ENCODE assay signal across 18 cellular contexts in genomic region chr2:101679801-101680487, GRCh38. TPM values are rescaled to one million over a fixed set of nuclear protein-coding genes. Genes with fewer than 3 reads are reported as not detected.
DNase-seq lines count a peak whose midpoint lies in the region; ATAC-seq and TF ChIP-seq lines count a peak whose summit lies in the region.
"Had no signal": no experiment of that assay in that cellular context is flagged by ENCODE, and none has a peak within 500 bp of the region (broad histone marks: within the 10 kb centered on the region; RNA-seq: fewer than 3 reads in every experiment).

No MANE protein-coding gene starts in this region.

- no CpG with 5 or more reads among the region's 5 CpGs for WGBS in IMR-90 (ENCODE audit: extremely low coverage in 2 of 2, insufficient read length in 1 of 2), 2 experiments
- 98% methylated on average over 5 of the region's 5 CpGs for WGBS in esophagus muscularis mucosa

- no peak overlapping the region for H2BK15ac ChIP-seq in IMR-90 (ENCODE audit: low read depth, low read length)

- H3K36me3 ChIP-seq in IMR-90 (ENCODE audit: control insufficient read depth, insufficient read depth, low read length) (no peaks in the 10 kb centered on the region), esophagus muscularis mucosa (no peaks in the 10 kb centered on the region), osteoblast (ENCODE audit: insufficient read depth, low read length) (no peaks in the 10 kb centered on the region), A673 (ENCODE audit: insufficient read depth, low read length, poor library complexity, severe bottlenecking) (no peaks in the 10 kb centered on the region), MM.1S (replicated peaks; ENCODE audit: insufficient read depth, low read length) (no peaks in the 10 kb centered on the region)
- H3K36me3 ChIP-seq: BE2C had no signal

- H2AK9ac ChIP-seq in IMR-90 (replicated peaks; ENCODE audit: low read depth, low read length, poor library complexity) = no peak overlapping the region

- no peak for TF ChIP-seq POLR2A in IMR-90 (IDR thresholded peaks at IDR 0.05; ENCODE audit: low read depth, low read length)
- no peak for TF ChIP-seq POLR2A in esophagus muscularis mucosa (IDR thresholded peaks at IDR 0.05; ENCODE audit: low read depth)

- dilution Hi-C loops in IMR-90 (cut with HindIII; ENCODE audit: low sequenced_read_pairs, unreplicated experiment) = no loop called here

- H4K5ac ChIP-seq in IMR-90 (ENCODE audit: low read depth, low read length) = no peak overlapping the region

- H3K14ac ChIP-seq in IMR-90 (replicated peaks; ENCODE audit: low read depth, low read length) = no peak overlapping the region

- H3K56ac ChIP-seq in IMR-90 (ENCODE audit: extremely low read depth, insufficient read depth, low read length) = no peak overlapping the region

- in situ Hi-C loops in IMR-90 (cut with MboI; ENCODE audit: low sequenced_read_pairs) = loop anchor here (25.0 kb wide), 1 partner anchor 168 kb away; no protein-coding TSS in a partner anchor

- H2AFZ ChIP-seq in IMR-90 (replicated peaks; ENCODE audit: low read length, poor library complexity) (peak overlapping the region; percentile 23), osteoblast (ENCODE audit: low read length) (no peak overlapping the region), MM.1S (ENCODE audit: low read length) (no peak overlapping the region)

- CTCF ChIA-PET in IMR-90 (lab: Yijun Ruan, JAX) (no interaction called here), A673 (lab: Charles Lee) (no interaction called here)

- no peaks in the 10 kb centered on the region for H3K9me1 ChIP-seq in IMR-90 (ENCODE audit: insufficient read depth, low read length)

- H3K79me1 ChIP-seq in IMR-90 (ENCODE audit: low read depth in 1 of 2, low read length in 2 of 2) = no peaks in the 10 kb centered on the region

- H3K4me2 ChIP-seq in IMR-90 (ENCODE audit: low read depth, low read length) (no peak overlapping the region), osteoblast (ENCODE audit: insufficient read depth, low read length) (peak overlapping the region; percentile 30), MM.1S (ENCODE audit: low read depth, low read length) (no peak overlapping the region)

- H4K91ac ChIP-seq in IMR-90 (ENCODE audit: insufficient read depth, low read depth, low read length) = no peak overlapping the region

- TF ChIP-seq RAD21 in IMR-90 (IDR thresholded peaks at IDR 0.05; ENCODE audit: low read length) = no peak

- no peaks in the 10 kb centered on the region for H3K9me2 ChIP-seq in MM.1S (replicated peaks; ENCODE audit: insufficient read depth, low read length)

- no peak overlapping the region for H2BK20ac ChIP-seq in IMR-90 (ENCODE audit: low read depth, low read length)

- H3K9me3 ChIP-seq in IMR-90 (ENCODE audit: control insufficient read depth, insufficient read depth, low read length) (no peaks in the 10 kb centered on the region), esophagus muscularis mucosa (no peaks in the 10 kb centered on the region), osteoblast (ENCODE audit: low read depth, low read length) (no peaks in the 10 kb centered on the region), A673 (ENCODE audit: low read depth, low read length, poor library complexity, severe bottlenecking) (no peaks in the 10 kb centered on the region), MM.1S (replicated peaks; ENCODE audit: insufficient read depth, low read length) (no peaks in the 10 kb centered on the region)
- H3K9me3 ChIP-seq: BE2C had no signal

- no peak overlapping the region for H3K23ac ChIP-seq in IMR-90 (ENCODE audit: low read depth, low read length)

- BruUV-seq in IMR-90 (replicated peaks; lab: Mats Ljungman, UMichigan) = no TSS peak
- BruUV-seq in A673 (replicated peaks; lab: Mats Ljungman, UMichigan) = no TSS peak

- H2BK120ac ChIP-seq in IMR-90 (ENCODE audit: low read depth, low read length) = no peak overlapping the region

- no peak overlapping the region for H2AK5ac ChIP-seq in IMR-90 (ENCODE audit: low read depth, low read length)

- H3K27me3 ChIP-seq in IMR-90 (ENCODE audit: control insufficient read depth, insufficient read depth, low read length) (no peaks in the 10 kb centered on the region), esophagus muscularis mucosa (no peaks in the 10 kb centered on the region), osteoblast (ENCODE audit: insufficient read depth, low read length) (no peaks in the 10 kb centered on the region), A673 (replicated peaks; ENCODE audit: insufficient read depth, low read depth, low read length, poor library complexity) (no peaks in the 10 kb centered on the region), MM.1S (replicated peaks; ENCODE audit: insufficient read depth, low read length) (no peaks in the 10 kb centered on the region)
- H3K27me3 ChIP-seq: BE2C had no signal

- no peak overlapping the region for H3K18ac ChIP-seq in IMR-90 (ENCODE audit: low read depth, low read length)

- H3K4ac ChIP-seq in IMR-90 (ENCODE audit: low read depth, low read length) = no peak overlapping the region

- no peaks in the 10 kb centered on the region for H3F3A ChIP-seq in MM.1S (ENCODE audit: insufficient read depth, low read length)

- intact Hi-C loops in IMR-90 (cut with micrococcal nuclease) (no loop called here), esophagus muscularis mucosa (cut with DNase I) (no loop called here), A673 (cut with micrococcal nuclease; ENCODE audit: unreplicated experiment) (no loop called here)

- H3K4me3 ChIP-seq in IMR-90 (ENCODE audit: insufficient read depth, low read depth, low read length) (no peak overlapping the region), esophagus muscularis mucosa (no peak overlapping the region), osteoblast (ENCODE audit: insufficient read depth, low read length) (no peak overlapping the region), A673 (ENCODE audit: low read depth, low read length, poor library complexity, severe bottlenecking) (no peak overlapping the region), MM.1S (ENCODE audit: low read length) (no peak overlapping the region)

- H3K79me2 ChIP-seq in osteoblast (ENCODE audit: insufficient read depth, low read length) (no peaks in the 10 kb centered on the region), MM.1S (ENCODE audit: low read length) (no peaks in the 10 kb centered on the region)

- ATAC-seq in IMR-90 (ENCODE audit: low read depth) = no peak
- ATAC-seq: SK-N-SH treated with all-trans-retinoic acid at 6 μM for 48 hours had no signal

- DNase-seq in IMR-90 (no peak), astrocyte of the hippocampus (ENCODE audit: low read depth, low spot score) (peak; percentile 71), esophagus muscularis mucosa (ENCODE audit: extremely low spot score) (peak; percentile 19), osteoblast (ENCODE audit: insufficient read length, low spot score, missing footprints) (peak; percentile 63), A673 (ENCODE audit: low spot score) (no peak), NCI-H526 treated with DMSO at 0.1 percent for 48 hours (lab: John Stamatoyannopoulos, UW) (no peak), T1000 (lab: John Stamatoyannopoulos, UW) (no peak), MM.1S (no peak)
- DNase-seq: BE2C; CD4-positive, alpha-beta memory T cell; DMS79; GDM1; HFFc6; MV-4-11; NCI-H1417 treated with DMSO at 0.1 percent for 48 hours; NCI-H748 treated with DMSO at 0.1 percent for 48 hours; Right ventricle myocardium superior had no signal

- no peak for TF ChIP-seq CTCF in IMR-90 (conservative IDR thresholded peaks at IDR 0.05; ENCODE audit: low read depth, low read length)
- TF ChIP-seq CTCF in esophagus muscularis mucosa (IDR thresholded peaks at IDR 0.05) = no peak
- no peak for TF ChIP-seq CTCF in osteoblast (IDR thresholded peaks at IDR 0.05; ENCODE audit: extremely low read depth, low read depth, low read length)
- no peak for TF ChIP-seq CTCF in A673 (conservative IDR thresholded peaks at IDR 0.05; ENCODE audit: low read depth, low read length)
- TF ChIP-seq CTCF in MM.1S (IDR thresholded peaks at IDR 0.05; ENCODE audit: low read length) = no peak

- POLR2A ChIA-PET in IMR-90 (lab: Charles Lee; ENCODE audit: unreplicated experiment) = interaction anchor here (0.6 kb wide), 1 partner anchor 11 kb away, joined by 4 read pairs; no protein-coding TSS in a partner anchor
- POLR2A ChIA-PET in A673 (lab: Charles Lee; ENCODE audit: low non-redundant PET) = no interaction called here

- H3K4me1 ChIP-seq in IMR-90 (ENCODE audit: control insufficient read depth, insufficient read depth, low read length) = no peaks in the 10 kb centered on the region; the same call in 1 of the 2 replicates
- no peaks in the 10 kb centered on the region for H3K4me1 ChIP-seq in esophagus muscularis mucosa
- peaks cover 13% of the 10 kb centered on the region for H3K4me1 ChIP-seq in osteoblast (ENCODE audit: insufficient read depth, low read length)
- no peaks in the 10 kb centered on the region for H3K4me1 ChIP-seq in A673 (ENCODE audit: insufficient read depth, low read length, poor library complexity, severe bottlenecking)
- no peaks in the 10 kb centered on the region for H3K4me1 ChIP-seq in MM.1S (ENCODE audit: low read length)
- H3K4me1 ChIP-seq: BE2C had no signal

- H3K9ac ChIP-seq in IMR-90 (ENCODE audit: low read depth, low read length) (no peak overlapping the region), MM.1S (ENCODE audit: low read length) (no peak overlapping the region)

- no peak for TF ChIP-seq EP300 in esophagus muscularis mucosa (IDR thresholded peaks at IDR 0.05)

- H4K20me1 ChIP-seq in IMR-90 (ENCODE audit: insufficient read depth, low read length) (no peaks in the 10 kb centered on the region), osteoblast (ENCODE audit: insufficient read depth, low read length) (no peaks in the 10 kb centered on the region), MM.1S (ENCODE audit: insufficient read depth, low read length) (no peaks in the 10 kb centered on the region)

- H3K27ac ChIP-seq in IMR-90 (ENCODE audit: insufficient read depth, low read length) (no peak overlapping the region), esophagus muscularis mucosa (replicated peaks in 1 of 4) (no peak overlapping the region), osteoblast (ENCODE audit: low read depth, low read length) (no peak overlapping the region), A673 (ENCODE audit: low read depth, low read length, poor library complexity, severe bottlenecking) (no peak overlapping the region), MM.1S (ENCODE audit: low read length) (no peak overlapping the region)

- no peak overlapping the region for H4K8ac ChIP-seq in IMR-90 (ENCODE audit: low read depth in 2 of 2, low read length in 2 of 2)

- H2BK5ac ChIP-seq in IMR-90 (ENCODE audit: low read depth, low read length, poor library complexity, severe bottlenecking) = no peak overlapping the region

RNA-seq across cellular contexts. Expression of gene MAP4K4, which starts 17.6 kb away (rescaled TPM):
- total RNA-seq in IMR-90 (2012; rRNA removed) = 124 and 130 TPM in 2 replicates
- polyA plus RNA-seq in IMR-90 (2012; rRNA removed) = 80.8 and 89.4 TPM in 2 replicates
- 39.5 and 39.9 TPM in 2 replicates for polyA plus RNA-seq in IMR-90 (2012; cell fraction: cytosol; rRNA removed)
- 90.5 and 219 TPM in 2 replicates for polyA plus RNA-seq in IMR-90 (2012; cell fraction: nucleus; rRNA removed; ENCODE audit: low replicate concordance)
- total RNA-seq in esophagus muscularis mucosa = 10 to 100 TPM; 37.8 to 59.0 (median 51.7) TPM
- total RNA-seq in osteoblast = 231 and 287 TPM in 2 replicates
- total RNA-seq in A673 (2021) = 154 and 157 TPM in 2 replicates

Comparison
In these comparisons a context has a peak if more than half of its experiments do, and no peak if none do; other contexts are left out.
1. DNase-seq: peak in astrocyte of the hippocampus (single experiment), esophagus muscularis mucosa (single experiment) and osteoblast (single experiment); none in IMR-90 (single experiment), A673 (single experiment), NCI-H526 treated with DMSO at 0.1 percent for 48 hours (single experiment), T1000 (single experiment) and MM.1S (single experiment).